Comparison of ENCODE assay signal across 15 cellular contexts in the genomic region with DNA sequence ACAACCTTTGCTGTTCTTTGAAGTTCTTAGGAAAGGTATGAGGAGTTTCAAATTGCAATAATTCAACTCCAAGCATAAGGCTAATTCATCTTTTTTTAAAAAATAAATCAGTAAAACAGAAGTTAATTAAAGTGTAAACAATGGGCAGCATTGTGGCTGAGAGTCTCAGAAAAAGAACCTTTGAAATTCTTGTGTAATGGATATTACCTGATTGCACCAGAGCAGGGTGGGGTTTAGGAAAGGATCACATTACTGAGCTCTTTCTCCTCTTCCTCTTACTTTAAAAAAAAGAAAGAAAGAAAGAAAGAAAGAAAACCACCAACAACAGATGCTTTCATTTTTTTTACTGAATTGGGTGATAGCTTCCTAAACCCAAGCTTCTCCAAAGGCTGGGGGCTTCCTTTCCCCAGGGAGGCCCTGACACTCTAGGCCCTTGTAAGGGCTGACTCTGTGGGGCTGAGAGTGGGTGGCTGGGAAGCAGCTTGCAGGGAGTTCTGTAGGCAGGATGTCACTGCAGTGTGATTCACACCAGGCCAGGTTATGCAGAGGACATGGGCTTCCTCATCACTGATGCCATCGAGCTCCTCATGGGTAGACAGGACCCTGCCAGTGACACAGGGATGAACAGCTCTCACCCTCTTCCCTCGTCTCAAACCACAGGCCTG.
DNase-seq lines count a peak whose midpoint lies in the region; ATAC-seq and TF ChIP-seq lines count a peak whose summit lies in the region.
"Had no signal": no experiment of that assay in that cellular context is flagged by ENCODE, and none has a peak within 500 bp of the region (broad histone marks: within the 10 kb centered on the region; RNA-seq: fewer than 3 reads in every experiment).

No MANE protein-coding gene starts in this region.

- H3K9me3 ChIP-seq in cardiac muscle cell (ENCODE audit: low read depth) (no peaks in the 10 kb centered on the region), NT2/D1 (ENCODE audit: insufficient read depth, low read length) (no peaks in the 10 kb centered on the region), upper lobe of right lung (no peaks in the 10 kb centered on the region)
- H3K9me3 ChIP-seq: heart right ventricle had no signal

- intact Hi-C loops in left ventricle myocardium superior (cut with micrococcal nuclease) (no loop called here), upper lobe of right lung (cut with DNase I) (no loop called here)

- ATAC-seq in left ventricle myocardium superior (no peak), upper lobe of right lung (peak; percentile 37)
- ATAC-seq: heart right ventricle had no signal

- H3K4me1 ChIP-seq in cardiac muscle cell (ENCODE audit: low read depth) (peaks cover 7% of the 10 kb centered on the region), NT2/D1 (ENCODE audit: insufficient read depth, insufficient read length) (no peaks in the 10 kb centered on the region), upper lobe of right lung (no peaks in the 10 kb centered on the region)
- H3K4me1 ChIP-seq: heart right ventricle had no signal

- TF ChIP-seq CTCF in cardiac muscle cell (IDR thresholded peaks at IDR 0.05; ENCODE audit: low read depth, low read length) (no peak), upper lobe of right lung (IDR thresholded peaks at IDR 0.05) (no peak)

- in situ Hi-C loops in ACHN (cut with HindIII; ENCODE audit: low pct_ligation_motif_present, low pct_unique_long_range_greater_than_20kb, low sequenced_read_pairs) = no loop called here

- H3K27ac ChIP-seq in cardiac muscle cell = peak overlapping the region; percentile 5
- H3K27ac ChIP-seq in upper lobe of right lung = no peak overlapping the region
- H3K27ac ChIP-seq: heart right ventricle, skin epidermis had no signal

- DNase-seq in cardiac muscle cell (ENCODE audit: low read depth in 1 of 2, low spot score in 1 of 2) = peak in 1 of 2 donors; percentile 21
- no peak for DNase-seq in left ventricle myocardium superior
- DNase-seq in NT2/D1 (ENCODE audit: low read depth, low spot score) = peak; percentile 5
- peak; percentile 92 for DNase-seq in islet precursor cell
- no peak for DNase-seq in upper lobe of right lung
- DNase-seq in ACHN = no peak
- no peak for DNase-seq in GM19238 (ENCODE audit: insufficient read length, low spot score)
- no peak for DNase-seq in C1 segment of cervical spinal cord (lab: John Stamatoyannopoulos, UW)
- DNase-seq: activated B cell treated with CpG ODN at 0.5 μM for 24 hours; CD4-positive, CD25-positive, alpha-beta regulatory T cell; heart right ventricle; NCI-H226; SHP77 treated with DMSO at 0.1 percent for 48 hours; stimulated activated naive CD4-positive, alpha-beta T cell had no signal

- no peak overlapping the region for H3K9ac ChIP-seq in NT2/D1 (ENCODE audit: insufficient read length, low read depth)

- no peak overlapping the region for H3K4me3 ChIP-seq in cardiac muscle cell
- no peak overlapping the region for H3K4me3 ChIP-seq in NT2/D1 (ENCODE audit: insufficient read length, low read depth)
- no peak overlapping the region for H3K4me3 ChIP-seq in upper lobe of right lung
- H3K4me3 ChIP-seq: heart right ventricle, skin epidermis had no signal

- H3K27me3 ChIP-seq in cardiac muscle cell (no peaks in the 10 kb centered on the region), NT2/D1 (ENCODE audit: insufficient read depth, insufficient read length) (no peaks in the 10 kb centered on the region), upper lobe of right lung (no peaks in the 10 kb centered on the region)
- H3K27me3 ChIP-seq: heart right ventricle had no signal

- H3K36me3 ChIP-seq in cardiac muscle cell (no peaks in the 10 kb centered on the region), NT2/D1 (ENCODE audit: insufficient read depth, insufficient read length, low read length) (no peaks in the 10 kb centered on the region), upper lobe of right lung (no peaks in the 10 kb centered on the region)
- H3K36me3 ChIP-seq: heart right ventricle had no signal

Comparison
In these comparisons a context has a peak if more than half of its experiments do, and no peak if none do; other contexts are left out.
1. DNase-seq: peak in NT2/D1 (single experiment) and islet precursor cell (single experiment); none in left ventricle myocardium superior (single experiment), upper lobe of right lung (single experiment), ACHN (single experiment), GM19238 (single experiment) and C1 segment of cervical spinal cord (0 of 14).